8 cellular contexts compared by ENCODE assay signal in genomic region chr4:77818667-77819408, GRCh38.
A peak's percentile ranks its signal among the peaks of the same experiment; 100 is the strongest.
DNase-seq lines count a peak whose midpoint lies in the region; ATAC-seq lines count a peak whose summit lies in the region.

CNOT6L (minus strand) TSS chr4:77819368; CDS start chr4:77819308, 60 bp downstream.

- DNase-seq in NCI-H1436 (lab: John Stamatoyannopoulos, UW) (peak; percentile 26), NCI-H1436 treated with DMSO at 0.1 percent for 48 hours (lab: John Stamatoyannopoulos, UW) (no peak), NCI-H774 (lab: John Stamatoyannopoulos, UW) (peak; percentile 65), memory B cell (ENCODE audit: low spot score in 2 of 2) (peak; percentile 65 to 91)
- DNase-seq in activated CD8-positive, alpha-beta memory T cell treated with anti-CD3 and anti-CD28 coated beads for 48 hours (ENCODE audit: low read depth in 2 of 3, low spot score in 2 of 3): peak; percentile 27 to 55 (median 48)
- peak; percentile 33 to 41 (median 40) for DNase-seq in effector memory CD8-positive, alpha-beta T cell
- DNase-seq in stimulated activated CD8-positive, alpha-beta memory T cell treated with anti-CD3 and anti-CD28 coated beads, Interleukin-15, amount 100 ng/mL, for 24 hours (ENCODE audit: low read depth): peak; percentile 30

- no peaks in the 10 kb centered on the region for H3K9me3 Mint-ChIP-seq in effector memory CD8-positive, alpha-beta T cell
- H3K9me3 Mint-ChIP-seq in memory B cell: no peaks in the 10 kb centered on the region

- peak; percentile 28 for ATAC-seq in HG02981 (IDR thresholded peaks at IDR 0.05; ENCODE audit: unreplicated experiment)
- peak; percentile 10 for ATAC-seq in effector memory CD8-positive, alpha-beta T cell (replicated peaks)
- ATAC-seq in memory B cell (ENCODE audit: low read depth): peak; percentile 13

- peaks cover 47% of the 10 kb centered on the region for H3K36me3 Mint-ChIP-seq in effector memory CD8-positive, alpha-beta T cell (ENCODE audit: insufficient read depth)
- H3K36me3 Mint-ChIP-seq in memory B cell: peaks cover 4% of the 10 kb centered on the region

- H3K4me3 Mint-ChIP-seq in effector memory CD8-positive, alpha-beta T cell: peak within 1 kb of the TSS; percentile 91 to 99
- peak within 1 kb of the TSS; percentile 96 for H3K4me3 Mint-ChIP-seq in memory B cell

- H3K27me3 Mint-ChIP-seq in effector memory CD8-positive, alpha-beta T cell: no peaks in the 10 kb centered on the region
- H3K27me3 Mint-ChIP-seq in memory B cell: no peaks in the 10 kb centered on the region

- peaks cover 45 to 50% of the 10 kb centered on the region in 2 donors for H3K4me1 Mint-ChIP-seq in effector memory CD8-positive, alpha-beta T cell (ENCODE audit: low read depth in 2 of 2)
- peaks cover 35% of the 10 kb centered on the region for H3K4me1 Mint-ChIP-seq in memory B cell

- peak within 1 kb of the TSS; percentile 97 to 99 for H3K27ac Mint-ChIP-seq in effector memory CD8-positive, alpha-beta T cell
- H3K27ac Mint-ChIP-seq in memory B cell: peak within 1 kb of the TSS; percentile 99
